17 cellular contexts compared by ENCODE assay signal in genomic region chr20:59309218-59309617, GRCh38. TPM values are rescaled to one million over a fixed set of nuclear protein-coding genes. Genes with fewer than 3 reads are reported as not detected.
A peak's percentile ranks its signal among the peaks of the same experiment; 100 is the strongest.
DNase-seq lines count a peak whose midpoint lies in the region; ATAC-seq and TF ChIP-seq lines count a peak whose summit lies in the region.
"Had no signal": no experiment of that assay in that cellular context is flagged by ENCODE, and none has a peak within 500 bp of the region (broad histone marks: within the 10 kb centered on the region; RNA-seq: fewer than 3 reads in every experiment).

No MANE protein-coding gene starts in this region.

- H3K4me3 ChIP-seq in hepatocyte (no peak overlapping the region), spleen (no peak overlapping the region)
- H3K4me3 ChIP-seq: A549, GM23248 had no signal

- H3K27me3 ChIP-seq in hepatocyte = peaks cover 5% of the 10 kb centered on the region
- H3K27me3 ChIP-seq in spleen (replicated peaks in 1 of 7) = peaks cover 0 to 13% (median 0%) of the 10 kb centered on the region in 7 donors

- H3K4me3 Mint-ChIP-seq in T-helper 17 cell (no peak overlapping the region), nephron progenitor cell (no peak overlapping the region)
- H3K4me3 Mint-ChIP-seq: CD8-positive, alpha-beta T cell; IgD-negative memory B cell had no signal

- H3K4me1 ChIP-seq in hepatocyte (ENCODE audit: insufficient read depth) (peaks cover 11% of the 10 kb centered on the region), spleen (no peaks in the 10 kb centered on the region)
- H3K4me1 ChIP-seq: BE2C had no signal

- H3K27ac ChIP-seq in hepatocyte = peak overlapping the region; percentile 54
- H3K27ac ChIP-seq in spleen = no peak overlapping the region
- H3K27ac ChIP-seq: A549, C4-2B, GM23248 had no signal

- peaks cover 9% of the 10 kb centered on the region for H3K9me3 Mint-ChIP-seq in nephron progenitor cell
- H3K9me3 Mint-ChIP-seq: CD8-positive, alpha-beta T cell had no signal

- ATAC-seq in T-helper 17 cell = no peak
- ATAC-seq: A549; CD8-positive, alpha-beta T cell had no signal

- H3K27ac Mint-ChIP-seq in T-helper 17 cell = peak overlapping the region; percentile 43
- peak overlapping the region; percentile 31 for H3K27ac Mint-ChIP-seq in nephron progenitor cell
- H3K27ac Mint-ChIP-seq: CD8-positive, alpha-beta T cell; IgD-negative memory B cell had no signal

- H2AFZ ChIP-seq in hepatocyte = no peak overlapping the region
- H2AFZ ChIP-seq: GM23248 had no signal

- no peaks in the 10 kb centered on the region for H3K36me3 Mint-ChIP-seq in T-helper 17 cell (ENCODE audit: low read depth)
- no peaks in the 10 kb centered on the region for H3K36me3 Mint-ChIP-seq in nephron progenitor cell (ENCODE audit: low read depth)
- H3K36me3 Mint-ChIP-seq: CD8-positive, alpha-beta T cell; IgD-negative memory B cell had no signal

- intact Hi-C loops in spleen (cut with DNase I; ENCODE audit: low total_unique reads) = no loop called here

- no peak for DNase-seq in T-helper 17 cell
- no peak for DNase-seq in hepatocyte (ENCODE audit: low spot score)
- no peak for DNase-seq in nephron progenitor cell
- DNase-seq in DMS153 treated with DMSO at 0.1 percent for 48 hours (lab: John Stamatoyannopoulos, UW; ENCODE audit: unreplicated experiment) = no peak
- DNase-seq in spleen = no peak
- no peak for DNase-seq in SK-N-DZ (ENCODE audit: low spot score)
- DNase-seq: BE2C; CD8-positive, alpha-beta T cell; COR-L47; DMS53; GF-D8; GM23248 had no signal

- no peaks in the 10 kb centered on the region for H3K79me2 ChIP-seq in hepatocyte

- peaks cover 16% of the 10 kb centered on the region for H3K27me3 Mint-ChIP-seq in T-helper 17 cell
- peaks cover 22% of the 10 kb centered on the region for H3K27me3 Mint-ChIP-seq in nephron progenitor cell (ENCODE audit: low read depth, poor library complexity)

- TF ChIP-seq CTCF in hepatocyte (IDR thresholded peaks at IDR 0.05; ENCODE audit: poor library complexity) = no peak
- no peak for TF ChIP-seq CTCF in nephron progenitor cell (IDR thresholded peaks at IDR 0.05)
- TF ChIP-seq CTCF in spleen (IDR thresholded peaks at IDR 0.05 in 8 of 11, conservative IDR thresholded peaks at IDR 0.05 in 3 of 11) = no peak

- no peaks in the 10 kb centered on the region for H4K20me1 ChIP-seq in hepatocyte (ENCODE audit: insufficient read depth, poor library complexity, severe bottlenecking)

- H3K9me3 ChIP-seq in T-helper 17 cell (ENCODE audit: control insufficient read depth, low read length, poor library complexity, severe bottlenecking) (no peaks in the 10 kb centered on the region), hepatocyte (ENCODE audit: low read depth) (no peaks in the 10 kb centered on the region), spleen (no peaks in the 10 kb centered on the region)
- H3K9me3 ChIP-seq: BE2C had no signal

- peak overlapping the region; percentile 52 for H3K4me2 ChIP-seq in hepatocyte

- no peaks in the 10 kb centered on the region for H3K36me3 ChIP-seq in hepatocyte (replicated peaks; ENCODE audit: insufficient read depth, low read depth)
- H3K36me3 ChIP-seq in spleen = no peaks in the 10 kb centered on the region
- H3K36me3 ChIP-seq: BE2C had no signal

- 82% methylated on average over 3 of the region's 3 CpGs for WGBS in hepatocyte (ENCODE audit: low lambda C conversion rate, missing lambda C conversion rate)
- 69 to 80% (median 77%) methylated on average over 3 of the region's 3 CpGs for WGBS in spleen, 5 donors

- no peaks in the 10 kb centered on the region for H3K9me2 ChIP-seq in hepatocyte (replicated peaks; ENCODE audit: insufficient read depth)

- TF ChIP-seq POLR2A in spleen (IDR thresholded peaks at IDR 0.05) = no peak

- H3K4me1 Mint-ChIP-seq in T-helper 17 cell (peaks cover 18% of the 10 kb centered on the region), nephron progenitor cell (peaks cover 37% of the 10 kb centered on the region)
- H3K4me1 Mint-ChIP-seq: IgD-negative memory B cell had no signal

RNA-seq across cellular contexts. Expression of gene EDN3, which starts 8.8 kb away (rescaled TPM):
- total RNA-seq in T-helper 17 cell (1 to 10 TPM in 1 of 2 donors, under 1 TPM in 1; 0.92 to 1.0 TPM), hepatocyte (1.4 and 4.0 TPM in 2 replicates), spleen (10 to 100 TPM in 2 of 7 donors, 1 to 10 TPM in 5; 1.6 to 13.6 (median 6.2) TPM)
- polyA plus RNA-seq in hepatocyte (5.8 and 5.9 TPM in 2 replicates), spleen (1 to 10 TPM; 2.9 to 6.4 (median 5.9) TPM)
- not detected in 2 replicates for polyA plus RNA-seq in SK-N-DZ (2014; cell fraction: cytosol; rRNA removed)
- polyA plus RNA-seq in SK-N-DZ (2014; cell fraction: nucleus; rRNA removed) = not detected in 2 replicates
- total RNA-seq: GM23248, HT-29 had no signal
- polyA plus RNA-seq: AG04450, GM23248, IgD-negative memory B cell had no signal
